In the genomic region with DNA sequence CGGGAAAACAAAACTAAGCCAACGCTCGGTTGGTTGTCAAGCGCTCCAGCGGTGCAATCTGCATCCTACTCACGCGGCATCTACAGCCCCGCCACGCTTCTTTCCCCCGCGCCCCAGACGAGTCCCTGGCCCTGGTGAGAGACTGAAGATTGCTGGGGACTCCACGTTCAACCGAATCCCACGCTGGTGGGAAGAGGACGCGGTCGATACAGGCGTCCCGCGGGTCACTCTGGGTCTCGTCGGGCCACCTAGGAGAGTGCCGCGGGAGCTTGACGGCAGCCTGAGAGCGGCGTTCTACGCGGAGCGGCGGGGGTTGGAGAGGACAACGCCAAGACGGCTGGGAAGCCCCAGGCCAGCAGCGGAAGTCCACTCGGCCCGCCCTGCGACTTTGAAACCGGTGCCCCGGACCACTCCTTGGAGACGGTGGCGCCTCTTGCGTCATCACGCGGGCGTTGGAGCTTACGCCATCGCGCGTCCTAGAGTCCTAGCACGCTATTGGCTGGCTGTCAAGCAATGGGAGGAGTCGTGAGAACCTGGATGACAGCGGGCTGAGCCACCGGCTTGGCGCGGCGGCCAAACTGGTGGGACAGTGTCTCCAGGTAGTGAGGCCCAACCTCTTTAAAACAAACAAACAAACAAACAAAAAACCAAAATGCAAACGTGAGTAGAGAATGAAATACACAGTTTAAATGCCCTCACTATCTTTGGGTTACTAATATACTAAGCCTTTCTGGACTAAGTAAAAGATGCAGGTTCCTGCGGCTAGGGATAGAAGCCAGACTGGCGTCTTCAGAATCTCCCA, we compare ENCODE assay signal across 8 cellular contexts. TPM values are rescaled to one million over a fixed set of nuclear protein-coding genes. Genes with fewer than 3 reads are reported as not detected.
DNase-seq lines count a peak whose midpoint lies in the region; ATAC-seq and TF ChIP-seq lines count a peak whose summit lies in the region.

TSS of gene SCLT1 (minus strand) at position 367 of the 802 bp plus-strand sequence. CDS start 436 bp downstream, outside the sequence.

- DNase-seq in GM13976 (ENCODE audit: low spot score) (peak; percentile 92), NCI-H146 treated with DMSO at 0.1 percent for 48 hours (lab: John Stamatoyannopoulos, UW; ENCODE audit: unreplicated experiment) (peak; percentile 74), amniotic epithelial cell (ENCODE audit: low read depth) (peak; percentile 96), left cardiac atrium (peak; percentile 100), posterior vena cava (ENCODE audit: low spot score) (peak; percentile 100), ureter (ENCODE audit: low spot score) (peak; percentile 99)

- ATAC-seq in HG02870 (IDR thresholded peaks at IDR 0.05; ENCODE audit: unreplicated experiment): peak; percentile 90
- peak; percentile 99 for ATAC-seq in left cardiac atrium

- intact Hi-C loops in T-helper 1 cell treated with Interleukin-12 subunit alpha and Interleukin-12 subunit beta and Interleukin-4 antibody, amounts not matched to agents 30 ng/mL and 1 ng/mL, for 36 hours (cut with micrococcal nuclease): loop anchor here (1.0 to 10.0 kb wide), 13 partner anchors 46 to 1311 kb away; partner anchors contain the start of genes ABHD18, HSPA4L, LARP1B and MFSD8
- intact Hi-C loops in left cardiac atrium (cut with DNase I) (loop anchor here in 1 of 2 donors (10.0 kb wide), 1 partner anchor 539 kb away; no protein-coding TSS in a partner anchor), posterior vena cava (cut with DNase I) (no loop called here)

- in situ Hi-C loops in GM13976 (cut with MboI; ENCODE audit: low sequenced_read_pairs, unreplicated experiment): loop anchor here (10.0 kb wide), 1 partner anchor 269 kb away; no protein-coding TSS in a partner anchor

- no peak for TF ChIP-seq CTCF in GM13976 (IDR thresholded peaks at IDR 0.05; ENCODE audit: borderline replicate concordance, control extremely low read depth, extremely low read depth, insufficient read depth, missing control alignments)

RNA-seq across cellular contexts. Expression of gene SCLT1, which starts in this region (rescaled TPM):
- 34.5 and 39.0 TPM in 2 replicates for total RNA-seq in T-helper 1 cell treated with Interleukin-12 subunit alpha and Interleukin-12 subunit beta and Interleukin-4 antibody, amounts not matched to agents 30 ng/mL and 1 ng/mL, for 36 hours
- total RNA-seq in left cardiac atrium: 10 to 100 TPM; 11.8 to 14.6 TPM
- total RNA-seq in posterior vena cava: 10 to 100 TPM; 18.0 to 19.8 TPM
- 21.7 TPM for total RNA-seq in ureter

Comparison
In these comparisons a context has a peak if more than half of its experiments do, and no peak if none do; other contexts are left out.
1. Peak in every context shown above with its lines: DNase-seq and ATAC-seq.